In genomic region chr1:8867878-8868567, GRCh38 we compare ENCODE assay signal across 19 cellular contexts. TPM values are rescaled to one million over a fixed set of nuclear protein-coding genes. Genes with fewer than 3 reads are reported as not detected.
DNase-seq lines count a peak whose midpoint lies in the region; ATAC-seq and TF ChIP-seq lines count a peak whose summit lies in the region.
"Had no signal": no experiment of that assay in that cellular context is flagged by ENCODE, and none has a peak within 500 bp of the region (broad histone marks: within the 10 kb centered on the region; RNA-seq: fewer than 3 reads in every experiment).

No MANE protein-coding gene starts in this region.

- no peak for ATAC-seq in activated T-cell treated with anti-CD3 and anti-CD28 coated beads, Interleukin-2, amount 50 U/mL, for 72 hours (replicated peaks in 1 of 2)
- ATAC-seq in GM18517 (IDR thresholded peaks at IDR 0.05; ENCODE audit: unreplicated experiment) = no peak
- no peak for ATAC-seq in sciatic nerve
- ATAC-seq: gastroesophageal sphincter; naive thymus-derived CD4-positive, alpha-beta T cell; right cardiac atrium had no signal

- no peaks in the 10 kb centered on the region for H3K27me3 ChIP-seq in neutrophil
- H3K27me3 ChIP-seq: gastroesophageal sphincter, transverse colon had no signal

- in situ Hi-C loops in GM13976 (cut with MboI; ENCODE audit: low sequenced_read_pairs, unreplicated experiment) = no loop called here

- H3K27ac Mint-ChIP-seq in activated T-cell treated with anti-CD3 and anti-CD28 coated beads, Interleukin-2, amount 50 U/mL, for 72 hours = peak overlapping the region; percentile 78
- H3K27ac Mint-ChIP-seq in activated naive CD8-positive, alpha-beta T cell = peak overlapping the region; percentile 84

- TF ChIP-seq CTCF in neutrophil (IDR thresholded peaks at IDR 0.05) (no peak), GM13976 (IDR thresholded peaks at IDR 0.05; ENCODE audit: borderline replicate concordance, control extremely low read depth, extremely low read depth, insufficient read depth, missing control alignments) (no peak)

- POLR2A ChIA-PET in HEK293T (lab: Yijun Ruan, JAX) = interaction anchor here (0.5 to 6.4 kb wide), 3 partner anchors 10 to 33 kb away, joined by 4 to 36 read pairs (median 12); partner anchors contain the start of gene ENO1

- peaks cover 81% of the 10 kb centered on the region for H3K36me3 ChIP-seq in neutrophil

- H3K27ac ChIP-seq in neutrophil = peak overlapping the region; percentile 66
- H3K27ac ChIP-seq: transverse colon had no signal

- H3K4me3 Mint-ChIP-seq in activated T-cell treated with anti-CD3 and anti-CD28 coated beads, Interleukin-2, amount 50 U/mL, for 72 hours = peak overlapping the region; percentile 3 to 27
- H3K4me3 Mint-ChIP-seq in activated naive CD8-positive, alpha-beta T cell = peak overlapping the region; percentile 69

- no peaks in the 10 kb centered on the region for H3K9me3 Mint-ChIP-seq in activated T-cell treated with anti-CD3 and anti-CD28 coated beads, Interleukin-2, amount 50 U/mL, for 72 hours
- H3K9me3 Mint-ChIP-seq in activated naive CD8-positive, alpha-beta T cell (ENCODE audit: low read depth) = no peaks in the 10 kb centered on the region
- H3K9me3 Mint-ChIP-seq: naive thymus-derived CD4-positive, alpha-beta T cell had no signal

- peaks cover 37 to 52% of the 10 kb centered on the region in 2 donors for H3K36me3 Mint-ChIP-seq in activated T-cell treated with anti-CD3 and anti-CD28 coated beads, Interleukin-2, amount 50 U/mL, for 72 hours (ENCODE audit: insufficient read depth in 2 of 2)
- peaks cover 14% of the 10 kb centered on the region for H3K36me3 Mint-ChIP-seq in activated naive CD8-positive, alpha-beta T cell

- H3K4me1 Mint-ChIP-seq in activated T-cell treated with anti-CD3 and anti-CD28 coated beads, Interleukin-2, amount 50 U/mL, for 72 hours (ENCODE audit: low read depth) = peaks cover 80% of the 10 kb centered on the region
- peaks cover 53% of the 10 kb centered on the region for H3K4me1 Mint-ChIP-seq in activated naive CD8-positive, alpha-beta T cell (ENCODE audit: low read depth)

- no peaks in the 10 kb centered on the region for H3K27me3 Mint-ChIP-seq in activated T-cell treated with anti-CD3 and anti-CD28 coated beads, Interleukin-2, amount 50 U/mL, for 72 hours (ENCODE audit: low read depth)
- H3K27me3 Mint-ChIP-seq in activated naive CD8-positive, alpha-beta T cell = no peaks in the 10 kb centered on the region
- H3K27me3 Mint-ChIP-seq: naive thymus-derived CD4-positive, alpha-beta T cell had no signal

- H3K9me3 ChIP-seq in neutrophil = no peaks in the 10 kb centered on the region
- H3K9me3 ChIP-seq: gastroesophageal sphincter, transverse colon had no signal

- CTCF ChIA-PET in HEK293T (lab: Yijun Ruan, JAX) = no interaction called here

- DNase-seq in activated T-cell treated with anti-CD3 and anti-CD28 coated beads, Interleukin-2, amount 50 U/mL, for 72 hours = no peak
- DNase-seq in activated T-cell treated with anti-CD3 and anti-CD28 coated beads, Interleukin-2, amount 50 U/mL, for 1 hour = no peak
- DNase-seq in HEK293T (ENCODE audit: extremely low spot score) = no peak
- no peak for DNase-seq in GM13976 (ENCODE audit: low spot score)
- no peak for DNase-seq in sciatic nerve (ENCODE audit: low spot score)
- DNase-seq: activated naive CD4-positive, alpha-beta T cell; naive thymus-derived CD4-positive, alpha-beta T cell; NCI-H1092 treated with DMSO at 0.1 percent for 48 hours; NCI-H774; right cardiac atrium; Right ventricle myocardium superior; stimulated activated CD4-positive, alpha-beta T cell treated with anti-CD3 and anti-CD28 coated beads, Interleukin-4, amount 100 ng/mL, for 1 hour; T-helper 9 cell; transverse colon had no signal

- H3K4me1 ChIP-seq in neutrophil (ENCODE audit: control insufficient read depth in 1 of 2, insufficient read depth in 1 of 2, low read depth in 1 of 2, low read length in 1 of 2) = peaks cover 42% of the 10 kb centered on the region in 2 experiments

- intact Hi-C loops in sciatic nerve (cut with DNase I) = no loop called here

- no peak overlapping the region for H3K4me3 ChIP-seq in neutrophil (ENCODE audit: low read depth in 1 of 2, low read length in 1 of 2)
- H3K4me3 ChIP-seq: gastroesophageal sphincter, lung, transverse colon had no signal

TF ChIP-seq in HEK293T, 16 proteins besides CTCF, POLR2A, EP300 and RAD21:
- 0 out of 2 replicates have a peak, but pooled peaks have one; percentile 5 for TF ChIP-seq BHLHE40 (IDR thresholded peaks at IDR 0.05; ENCODE audit: borderline replicate concordance)
- no peak for TF ChIP-seq HDGF (IDR thresholded peaks at IDR 0.05; ENCODE audit: borderline replicate concordance)
- TF ChIP-seq FOXA1 (IDR thresholded peaks at IDR 0.05) = no peak
- TF ChIP-seq FOXM1 (IDR thresholded peaks at IDR 0.05; ENCODE audit: borderline replicate concordance) = no peak

RNA-seq across cellular contexts. Expression of gene ENO1, which starts 10.5 kb away (rescaled TPM):
- total RNA-seq in activated T-cell treated with anti-CD3 and anti-CD28 coated beads, Interleukin-2, amount 50 U/mL, for 72 hours = 1,000 to 10,000 TPM; 1,803 to 1,841 TPM
- total RNA-seq in sciatic nerve = 371 TPM

RNA-seq across cellular contexts. Expression of gene RERE, which starts 50.6 kb away (rescaled TPM):
- 100 to 1,000 TPM in 1 of 2 donors, 10 to 100 TPM in 1; 98.7 to 105 TPM for total RNA-seq in activated T-cell treated with anti-CD3 and anti-CD28 coated beads, Interleukin-2, amount 50 U/mL, for 72 hours
- total RNA-seq in sciatic nerve = 134 TPM
